In genomic region chr5:178486305-178486704, GRCh38 we compare ENCODE assay signal across 31 cellular contexts.
DNase-seq lines count a peak whose midpoint lies in the region; ATAC-seq and TF ChIP-seq lines count a peak whose summit lies in the region.
"Had no signal": no experiment of that assay in that cellular context is flagged by ENCODE, and none has a peak within 500 bp of the region (broad histone marks: within the 10 kb centered on the region; RNA-seq: fewer than 3 reads in every experiment).

No MANE protein-coding gene starts in this region.

- no peaks in the 10 kb centered on the region for H3K36me3 ChIP-seq in BLaER1
- H3K36me3 ChIP-seq: ascending aorta, colonic mucosa, left ventricle myocardium inferior, Peyer's patch, upper lobe of right lung had no signal

- H3K9me3 ChIP-seq in BLaER1 = peaks cover 11% of the 10 kb centered on the region
- H3K9me3 ChIP-seq: ascending aorta, colonic mucosa, left ventricle myocardium inferior, Peyer's patch, upper lobe of right lung had no signal

- CTCF ChIA-PET in WTC11 (lab: Charles Lee) = interaction anchor here (1.0 to 4.7 kb wide), 4 partner anchors 11 to 202 kb away, joined by 3 to 23 read pairs (median 4); no protein-coding TSS in a partner anchor

- peak overlapping the region; percentile 79 for H3K4me2 ChIP-seq in BLaER1

- no peak overlapping the region for H3K4me3 Mint-ChIP-seq in WTC11
- no peak overlapping the region for H3K4me3 Mint-ChIP-seq in neural crest cell
- no peak overlapping the region for H3K4me3 Mint-ChIP-seq in progenitor cell of endocrine pancreas (ENCODE audit: low read depth)
- no peak overlapping the region for H3K4me3 Mint-ChIP-seq in natural killer cell treated with Interleukin-12 subunit alpha and Interleukin-12 subunit beta and Interleukin-15 and Interleukin-18, amount 100 ng/mL, for 72 hours
- H3K4me3 Mint-ChIP-seq: activated CD4-positive, alpha-beta T cell treated with anti-CD3 and anti-CD28 coated beads, Interleukin-2, amount 10 ng/mL, durations not matched to agents 24 days and 14 days; activated naive CD8-positive, alpha-beta T cell; activated T-cell treated with anti-CD3 and anti-CD28 coated beads, Interleukin-2, amount 50 U/mL, for 24 hours; CD8-positive, alpha-beta T cell; HFFc6; stimulated activated memory B cell treated with anti-CD40 and anti-IgM and Interleukin-4, amounts not matched to agents 10 μg/mL and 1 μg/mL and 100 μg/mL, for 72 hours had no signal

- ATAC-seq in WTC11 = no peak
- ATAC-seq in natural killer cell treated with Interleukin-12 subunit alpha and Interleukin-12 subunit beta and Interleukin-15 and Interleukin-18, amount 100 ng/mL, for 72 hours = no peak
- no peak for ATAC-seq in GM18868 (IDR thresholded peaks at IDR 0.05; ENCODE audit: unreplicated experiment)
- ATAC-seq: CD8-positive, alpha-beta T cell; stimulated activated memory B cell treated with anti-CD40 and anti-IgM and Interleukin-4, amounts not matched to agents 10 μg/mL and 1 μg/mL and 100 μg/mL, for 72 hours; upper lobe of right lung had no signal

- peaks cover 3% of the 10 kb centered on the region; the same call in 1 of the 2 replicates for H3K27me3 Mint-ChIP-seq in WTC11 (ENCODE audit: low read depth)
- no peaks in the 10 kb centered on the region for H3K27me3 Mint-ChIP-seq in neural crest cell (ENCODE audit: low read depth)
- peaks cover 13% of the 10 kb centered on the region for H3K27me3 Mint-ChIP-seq in progenitor cell of endocrine pancreas
- peaks cover 4 to 21% of the 10 kb centered on the region in 2 donors for H3K27me3 Mint-ChIP-seq in natural killer cell treated with Interleukin-12 subunit alpha and Interleukin-12 subunit beta and Interleukin-15 and Interleukin-18, amount 100 ng/mL, for 72 hours
- H3K27me3 Mint-ChIP-seq: activated naive CD8-positive, alpha-beta T cell; activated T-cell treated with anti-CD3 and anti-CD28 coated beads, Interleukin-2, amount 50 U/mL, for 24 hours had no signal

- H3K27ac Mint-ChIP-seq in WTC11 (peak overlapping the region; percentile 44), neural crest cell (ENCODE audit: unreplicated experiment) (peak overlapping the region; percentile 69), progenitor cell of endocrine pancreas (no peak overlapping the region)
- no peak overlapping the region for H3K27ac Mint-ChIP-seq in natural killer cell treated with Interleukin-12 subunit alpha and Interleukin-12 subunit beta and Interleukin-15 and Interleukin-18, amount 100 ng/mL, for 72 hours
- H3K27ac Mint-ChIP-seq: activated CD4-positive, alpha-beta T cell treated with anti-CD3 and anti-CD28 coated beads, Interleukin-2, amount 10 ng/mL, durations not matched to agents 24 days and 14 days; activated naive CD8-positive, alpha-beta T cell; activated T-cell treated with anti-CD3 and anti-CD28 coated beads, Interleukin-2, amount 50 U/mL, for 24 hours; CD8-positive, alpha-beta T cell; HFFc6; stimulated activated memory B cell treated with anti-CD40 and anti-IgM and Interleukin-4, amounts not matched to agents 10 μg/mL and 1 μg/mL and 100 μg/mL, for 72 hours had no signal

- DNase-seq in MV-4-11 (lab: John Stamatoyannopoulos, UW) (peak; percentile 92), WTC11 (ENCODE audit: low spot score) (no peak), neural crest cell (ENCODE audit: low read depth, low spot score) (no peak), progenitor cell of endocrine pancreas (ENCODE audit: low spot score, unreplicated experiment) (no peak), nucleus accumbens (lab: John Stamatoyannopoulos, UW) (no peak)
- DNase-seq in natural killer cell treated with Interleukin-12 subunit alpha and Interleukin-12 subunit beta and Interleukin-15 and Interleukin-18, amount 100 ng/mL, for 72 hours (ENCODE audit: low spot score) = no peak
- DNase-seq: 8988T; activated CD4-positive, alpha-beta T cell treated with anti-CD3 and anti-CD28 coated beads, Interleukin-2, amount 10 ng/mL, durations not matched to agents 24 days and 14 days; activated effector memory CD4-positive, alpha-beta T cell treated with anti-CD3 and anti-CD28 coated beads, Interleukin-2, amount 50 U/mL, for 16 hours; activated T-cell treated with anti-CD3 and anti-CD28 coated beads, Interleukin-2, amount 50 U/mL, for 24 hours; CD8-positive, alpha-beta T cell; colonic mucosa; effector CD8-positive, alpha-beta T cell; GM23248; HFFc6; NCI-H1105; NCI-H187 treated with DMSO at 0.1 percent for 48 hours; NCI-H524; SHP77 treated with DMSO at 0.1 percent for 48 hours; substantia nigra; T-helper 9 cell; upper lobe of right lung had no signal

- peak overlapping the region; percentile 73 for H3K27ac ChIP-seq in BLaER1
- H3K27ac ChIP-seq: ascending aorta, colonic mucosa, epithelial cell of prostate, GM23248, left ventricle myocardium inferior, Peyer's patch, upper lobe of right lung, VCaP had no signal

- TF ChIP-seq CTCF in WTC11 (IDR thresholded peaks at IDR 0.05) (no peak), neural crest cell (conservative IDR thresholded peaks at IDR 0.05) (no peak), progenitor cell of endocrine pancreas (IDR thresholded peaks at IDR 0.05; ENCODE audit: unreplicated experiment) (no peak)

- peaks cover 38% of the 10 kb centered on the region for H3K4me1 Mint-ChIP-seq in WTC11
- H3K4me1 Mint-ChIP-seq in neural crest cell = peaks cover 62% of the 10 kb centered on the region
- no peaks in the 10 kb centered on the region for H3K4me1 Mint-ChIP-seq in progenitor cell of endocrine pancreas (ENCODE audit: low read depth)
- H3K4me1 Mint-ChIP-seq in natural killer cell treated with Interleukin-12 subunit alpha and Interleukin-12 subunit beta and Interleukin-15 and Interleukin-18, amount 100 ng/mL, for 72 hours (ENCODE audit: low read depth in 2 of 2) = peaks cover 0 to 6% of the 10 kb centered on the region in 2 donors
- H3K4me1 Mint-ChIP-seq: stimulated activated memory B cell treated with anti-CD40 and anti-IgM and Interleukin-4, amounts not matched to agents 10 μg/mL and 1 μg/mL and 100 μg/mL, for 72 hours had no signal

- POLR2A ChIA-PET in WTC11 (lab: Charles Lee) = no interaction called here

- peaks cover 11% of the 10 kb centered on the region for H3K36me3 Mint-ChIP-seq in WTC11
- H3K36me3 Mint-ChIP-seq in neural crest cell (ENCODE audit: low read depth) = peaks cover 4% of the 10 kb centered on the region
- peaks cover 2% of the 10 kb centered on the region for H3K36me3 Mint-ChIP-seq in progenitor cell of endocrine pancreas (ENCODE audit: insufficient read depth)
- H3K36me3 Mint-ChIP-seq in natural killer cell treated with Interleukin-12 subunit alpha and Interleukin-12 subunit beta and Interleukin-15 and Interleukin-18, amount 100 ng/mL, for 72 hours = no peaks in the 10 kb centered on the region
- H3K36me3 Mint-ChIP-seq: activated naive CD8-positive, alpha-beta T cell; CD8-positive, alpha-beta T cell; stimulated activated memory B cell treated with anti-CD40 and anti-IgM and Interleukin-4, amounts not matched to agents 10 μg/mL and 1 μg/mL and 100 μg/mL, for 72 hours had no signal

- no peaks in the 10 kb centered on the region for H3K27me3 ChIP-seq in BLaER1
- H3K27me3 ChIP-seq: ascending aorta, colonic mucosa, Peyer's patch, upper lobe of right lung had no signal

- H3K4me1 ChIP-seq in BLaER1 = peaks cover 58% of the 10 kb centered on the region
- H3K4me1 ChIP-seq: ascending aorta, colonic mucosa, Peyer's patch, upper lobe of right lung had no signal

- H3K9ac ChIP-seq in BLaER1 = peak overlapping the region; percentile 62; the same call in 1 of the 2 replicates
- H3K9ac ChIP-seq: GM23248 had no signal

- H3K4me3 ChIP-seq in BLaER1 = peak overlapping the region; percentile 9; the same call in 1 of the 2 replicates
- H3K4me3 ChIP-seq: ascending aorta, colonic mucosa, GM23248, left ventricle myocardium inferior, Peyer's patch, upper lobe of right lung had no signal

- H4K20me1 ChIP-seq in BLaER1 = no peaks in the 10 kb centered on the region

- peaks cover 11% of the 10 kb centered on the region for H3K9me3 Mint-ChIP-seq in WTC11
- H3K9me3 Mint-ChIP-seq in neural crest cell = peaks cover 4% of the 10 kb centered on the region
- peaks cover 3% of the 10 kb centered on the region for H3K9me3 Mint-ChIP-seq in progenitor cell of endocrine pancreas (ENCODE audit: low read depth)
- no peaks in the 10 kb centered on the region for H3K9me3 Mint-ChIP-seq in natural killer cell treated with Interleukin-12 subunit alpha and Interleukin-12 subunit beta and Interleukin-15 and Interleukin-18, amount 100 ng/mL, for 72 hours
- H3K9me3 Mint-ChIP-seq: activated T-cell treated with anti-CD3 and anti-CD28 coated beads, Interleukin-2, amount 50 U/mL, for 24 hours; CD8-positive, alpha-beta T cell had no signal

TF ChIP-seq in WTC11, 78 proteins besides CTCF, POLR2A, EP300 and RAD21 (continues in another document):
- TF ChIP-seq GABPB1 (CRISPR knock-in tag; IDR thresholded peaks at IDR 0.05) (no peak), JUN (CRISPR knock-in tag; IDR thresholded peaks at IDR 0.05) (no peak), ZNF512 (CRISPR knock-in tag; IDR thresholded peaks at IDR 0.05; ENCODE audit: borderline replicate concordance) (no peak), HMGA2 (CRISPR knock-in tag; IDR thresholded peaks at IDR 0.05) (no peak), SOX15 (CRISPR knock-in tag; IDR thresholded peaks at IDR 0.05) (no peak), SP1 (CRISPR knock-in tag; conservative IDR thresholded peaks at IDR 0.05) (no peak)

Comparison
In these comparisons a context has a peak if more than half of its experiments do, and no peak if none do; other contexts are left out.
1. H3K27ac Mint-ChIP-seq: peak in WTC11 (single experiment) and neural crest cell (single experiment); none in progenitor cell of endocrine pancreas (single experiment) and natural killer cell treated with Interleukin-12 subunit alpha and Interleukin-12 subunit beta and Interleukin-15 and Interleukin-18, amount 100 ng/mL, for 72 hours (0 of 2).